Comparison of ENCODE assay signal across 1 cellular context in the genomic region with DNA sequence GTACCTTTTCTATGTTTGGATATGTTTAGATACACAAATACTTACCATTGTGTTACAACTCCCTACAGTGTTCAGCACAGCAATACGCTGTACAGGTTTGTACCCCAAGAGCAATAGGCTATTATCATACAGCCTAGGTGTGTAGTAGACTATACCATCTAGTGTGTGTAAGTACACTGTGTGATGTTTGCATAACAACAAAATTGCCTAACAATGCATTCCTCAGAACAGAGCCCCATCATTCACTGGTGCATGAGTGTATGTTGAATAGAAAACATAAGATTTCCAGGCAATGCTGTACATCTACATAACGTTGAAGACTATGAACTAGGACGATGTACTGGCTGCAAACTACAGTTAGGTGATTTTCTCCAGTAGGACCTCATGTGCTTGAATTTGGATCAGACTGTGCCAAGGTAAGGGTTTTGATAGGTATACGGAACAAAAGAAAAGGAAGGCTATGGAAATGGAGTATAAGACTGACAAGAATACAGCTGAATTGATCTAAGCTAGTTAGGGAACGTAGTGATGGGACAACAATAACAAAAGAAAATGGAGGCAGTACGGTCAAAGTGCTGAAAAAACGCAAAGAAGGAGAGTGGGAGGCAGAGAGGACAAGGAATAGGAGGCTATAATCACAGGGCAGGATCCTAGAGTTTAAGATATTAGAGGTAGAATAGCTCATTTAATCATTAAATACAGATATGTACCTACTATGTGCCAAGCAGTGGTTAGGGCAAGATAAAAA.
TF ChIP-seq lines count a peak whose summit lies in the region.

No MANE protein-coding gene starts in this region.

TF ChIP-seq in WTC11, 78 proteins besides CTCF, POLR2A, EP300 and RAD21:
- TF ChIP-seq, protein P1, sequence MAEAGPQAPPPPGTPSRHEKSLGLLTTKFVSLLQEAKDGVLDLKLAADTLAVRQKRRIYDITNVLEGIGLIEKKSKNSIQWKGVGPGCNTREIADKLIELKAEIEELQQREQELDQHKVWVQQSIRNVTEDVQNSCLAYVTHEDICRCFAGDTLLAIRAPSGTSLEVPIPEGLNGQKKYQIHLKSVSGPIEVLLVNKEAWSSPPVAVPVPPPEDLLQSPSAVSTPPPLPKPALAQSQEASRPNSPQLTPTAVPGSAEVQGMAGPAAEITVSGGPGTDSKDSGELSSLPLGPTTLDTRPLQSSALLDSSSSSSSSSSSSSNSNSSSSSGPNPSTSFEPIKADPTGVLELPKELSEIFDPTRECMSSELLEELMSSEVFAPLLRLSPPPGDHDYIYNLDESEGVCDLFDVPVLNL (CRISPR knock-in tag; IDR thresholded peaks at IDR 0.05; ENCODE audit: borderline replicate concordance, low read depth), result no peak
- TF ChIP-seq, protein P2, sequence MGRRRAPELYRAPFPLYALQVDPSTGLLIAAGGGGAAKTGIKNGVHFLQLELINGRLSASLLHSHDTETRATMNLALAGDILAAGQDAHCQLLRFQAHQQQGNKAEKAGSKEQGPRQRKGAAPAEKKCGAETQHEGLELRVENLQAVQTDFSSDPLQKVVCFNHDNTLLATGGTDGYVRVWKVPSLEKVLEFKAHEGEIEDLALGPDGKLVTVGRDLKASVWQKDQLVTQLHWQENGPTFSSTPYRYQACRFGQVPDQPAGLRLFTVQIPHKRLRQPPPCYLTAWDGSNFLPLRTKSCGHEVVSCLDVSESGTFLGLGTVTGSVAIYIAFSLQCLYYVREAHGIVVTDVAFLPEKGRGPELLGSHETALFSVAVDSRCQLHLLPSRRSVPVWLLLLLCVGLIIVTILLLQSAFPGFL (CRISPR knock-in tag; IDR thresholded peaks at IDR 0.05; ENCODE audit: borderline replicate concordance), result no peak
TF ChIP-seq in WTC11: peak in this region for 0.
